Comparison of ENCODE assay signal across 1 cellular context in the genomic region with DNA sequence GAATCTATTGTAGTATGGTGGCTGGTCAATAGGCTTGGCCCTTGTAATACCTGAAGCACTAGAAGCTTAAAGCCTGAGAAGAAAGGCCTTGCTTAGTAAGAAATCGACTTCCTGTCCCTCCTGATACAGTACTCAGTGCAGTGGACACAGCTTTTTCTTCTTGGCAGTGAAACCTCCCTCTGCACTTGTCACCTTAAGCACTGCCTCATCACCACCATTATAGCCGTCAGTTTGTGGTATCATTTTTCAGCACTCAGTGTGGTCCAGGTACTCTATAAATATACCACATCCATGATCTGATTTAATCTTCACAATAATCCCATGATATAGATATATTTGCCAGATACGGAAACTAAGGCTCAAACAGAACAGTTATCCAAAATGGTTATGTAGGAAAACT.
TF ChIP-seq lines count a peak whose summit lies in the region.

No MANE protein-coding gene starts in this region.

TF ChIP-seq in IMR-90, 13 proteins besides CTCF, POLR2A, EP300 and RAD21 (continued from another document):
- TF ChIP-seq MAZ (IDR thresholded peaks at IDR 0.05; ENCODE audit: borderline replicate concordance, low read depth, low read length) (no peak), MAFK (IDR thresholded peaks at IDR 0.05; ENCODE audit: low read depth, low read length) (no peak), NFE2L2 (IDR thresholded peaks at IDR 0.05; ENCODE audit: low read depth, low read length) (no peak)
- TF ChIP-seq, protein P1, sequence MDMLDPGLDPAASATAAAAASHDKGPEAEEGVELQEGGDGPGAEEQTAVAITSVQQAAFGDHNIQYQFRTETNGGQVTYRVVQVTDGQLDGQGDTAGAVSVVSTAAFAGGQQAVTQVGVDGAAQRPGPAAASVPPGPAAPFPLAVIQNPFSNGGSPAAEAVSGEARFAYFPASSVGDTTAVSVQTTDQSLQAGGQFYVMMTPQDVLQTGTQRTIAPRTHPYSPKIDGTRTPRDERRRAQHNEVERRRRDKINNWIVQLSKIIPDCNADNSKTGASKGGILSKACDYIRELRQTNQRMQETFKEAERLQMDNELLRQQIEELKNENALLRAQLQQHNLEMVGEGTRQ (IDR thresholded peaks at IDR 0.05; ENCODE audit: low read depth, low read length): no peak
TF ChIP-seq in IMR-90: peak in this region for 0.
